In the genomic region with DNA sequence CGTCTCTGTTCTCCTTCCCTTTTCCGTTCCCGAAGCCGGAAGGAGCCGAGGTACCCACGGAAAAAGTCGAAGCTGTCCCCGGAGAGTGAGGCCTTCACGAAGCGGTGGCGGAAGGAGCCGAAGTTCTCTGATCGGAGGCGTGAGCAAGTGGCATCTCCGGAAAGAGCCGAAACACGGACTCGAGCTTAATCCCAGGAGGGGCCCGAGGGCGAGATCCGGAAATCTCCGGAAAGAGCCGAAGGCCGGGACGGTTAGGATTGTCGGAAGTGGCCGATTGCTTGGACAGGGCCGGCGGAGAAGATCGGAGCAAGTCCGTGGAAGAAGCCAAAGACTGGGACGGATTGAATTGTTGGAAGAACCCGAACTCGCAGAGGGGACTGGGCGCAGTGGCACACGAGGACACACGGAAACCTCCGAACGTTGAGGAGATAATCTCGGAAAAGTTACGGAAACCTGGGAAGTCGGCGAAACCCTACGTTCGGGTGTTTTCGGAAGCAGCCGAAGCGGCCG, we compare ENCODE assay signal across 8 cellular contexts.
A peak's percentile ranks its signal among the peaks of the same experiment; 100 is the strongest.
DNase-seq lines count a peak whose midpoint lies in the region; ATAC-seq and FAIRE-seq lines count a peak whose summit lies in the region.

No MANE protein-coding gene starts in this region.

- DNase-seq in AML-193 (lab: John Stamatoyannopoulos, UW), result peak; percentile 96 to 97
- DNase-seq in NCI-H524 (lab: John Stamatoyannopoulos, UW), result peak; percentile 99 to 100
- DNase-seq in activated CD4-positive, alpha-beta T cell treated with anti-CD3 and anti-CD28 coated beads for 4 hours, result peak; percentile 98
- peak; percentile 99 for DNase-seq in kidney glomerular epithelial cell (lab: John Stamatoyannopoulos, UW)
- DNase-seq in stimulated activated CD4-positive, alpha-beta T cell treated with anti-CD3 and anti-CD28 coated beads, Interleukin-15, amount 100 ng/mL, for 24 hours, result peak; percentile 99

- peak; percentile 63 for ATAC-seq in GM19324 (IDR thresholded peaks at IDR 0.05; ENCODE audit: low FRiP score, unreplicated experiment)
- peak; percentile 53 for ATAC-seq in HG03457 (IDR thresholded peaks at IDR 0.05; ENCODE audit: unreplicated experiment)

- peak; percentile 94 for FAIRE-seq in colon (lab: Jason Lieb, UNC)

Comparison
In these comparisons a context has a peak if more than half of its experiments do, and no peak if none do; other contexts are left out.
1. Peak in every context shown above with its lines: DNase-seq and ATAC-seq.